Comparison of ENCODE assay signal across 14 cellular contexts in the genomic region with DNA sequence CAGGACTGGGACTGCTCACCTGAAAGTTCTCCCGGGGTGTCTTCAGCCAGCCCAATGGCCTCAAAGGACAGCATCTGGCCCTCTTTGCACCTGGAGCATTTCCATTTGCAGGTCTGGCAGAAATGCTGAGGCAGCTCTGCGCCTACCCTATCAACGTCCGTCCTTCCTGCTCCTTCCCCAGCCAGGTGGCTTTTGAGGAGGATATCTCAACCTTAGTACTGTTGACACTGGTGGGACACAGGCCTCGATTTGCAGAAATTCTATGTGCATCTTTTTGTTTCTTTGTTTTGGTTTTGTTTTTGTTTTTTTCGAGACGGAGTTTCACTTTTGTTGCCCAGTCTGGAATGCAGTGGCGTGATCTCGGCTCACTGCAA. TPM values are rescaled to one million over a fixed set of nuclear protein-coding genes. Genes with fewer than 3 reads are reported as not detected.
DNase-seq lines count a peak whose midpoint lies in the region; FAIRE-seq and TF ChIP-seq lines count a peak whose summit lies in the region.
"Had no signal": no experiment of that assay in that cellular context is flagged by ENCODE, and none has a peak within 500 bp of the region (broad histone marks: within the 10 kb centered on the region; RNA-seq: fewer than 3 reads in every experiment).

No MANE protein-coding gene starts in this region.

- no peak for FAIRE-seq in H54 (lab: Jason Lieb, UNC)

- TF ChIP-seq CTCF in OCI-LY3 (IDR thresholded peaks at IDR 0.05; ENCODE audit: low read depth, low read length), result no peak
- TF ChIP-seq CTCF in colonic mucosa (IDR thresholded peaks at IDR 0.05), result no peak
- no peak for TF ChIP-seq CTCF in liver (IDR thresholded peaks at IDR 0.05; ENCODE audit: low read depth, low read length, missing input control)
- TF ChIP-seq CTCF in GM13976 (IDR thresholded peaks at IDR 0.05; ENCODE audit: borderline replicate concordance, control extremely low read depth, extremely low read depth, insufficient read depth, missing control alignments), result no peak
- TF ChIP-seq CTCF in BE2C (IDR thresholded peaks at IDR 0.05; ENCODE audit: low read depth, low read length), result no peak

- no peak for TF ChIP-seq RAD21 in liver (IDR thresholded peaks at IDR 0.05)

- peak overlapping the region; percentile 67; the same call in 1 of the 2 replicates for H2AFZ ChIP-seq in OCI-LY3 (ENCODE audit: low read depth, low read length)
- H2AFZ ChIP-seq: GM23338 had no signal

- no peaks in the 10 kb centered on the region for H4K20me1 ChIP-seq in OCI-LY3 (ENCODE audit: insufficient read depth, low read length)

- H3K79me2 ChIP-seq in OCI-LY3 (ENCODE audit: low read length), result no peaks in the 10 kb centered on the region

- H3K9me3 ChIP-seq in OCI-LY3 (ENCODE audit: insufficient read depth, low read length), result no peaks in the 10 kb centered on the region
- H3K9me3 ChIP-seq in colonic mucosa, result no peaks in the 10 kb centered on the region
- H3K9me3 ChIP-seq in liver (ENCODE audit: control insufficient read depth in 4 of 4, low read length in 3 of 4), result no peaks in the 10 kb centered on the region
- no peaks in the 10 kb centered on the region for H3K9me3 ChIP-seq in subcutaneous abdominal adipose tissue (ENCODE audit: control insufficient read depth in 5 of 5, low read length in 5 of 5)
- H3K9me3 ChIP-seq in BE2C, result no peaks in the 10 kb centered on the region
- H3K9me3 ChIP-seq: MG63 had no signal

- no peaks in the 10 kb centered on the region for H3K36me3 ChIP-seq in OCI-LY3 (replicated peaks; ENCODE audit: low read depth, low read length)
- peaks cover 3% of the 10 kb centered on the region for H3K36me3 ChIP-seq in colonic mucosa
- H3K36me3 ChIP-seq in liver (ENCODE audit: control insufficient read depth in 4 of 4, insufficient read depth in 3 of 4, low read depth in 1 of 4, low read length in 3 of 4), result peaks cover 0 to 6% (median 1%) of the 10 kb centered on the region in 4 donors
- H3K36me3 ChIP-seq in subcutaneous abdominal adipose tissue (ENCODE audit: control insufficient read depth in 5 of 5, insufficient read depth in 5 of 5, low read length in 5 of 5), result no peaks in the 10 kb centered on the region
- no peaks in the 10 kb centered on the region for H3K36me3 ChIP-seq in BE2C
- H3K36me3 ChIP-seq: MG63 had no signal

- DNase-seq in colonic mucosa (no peak), DMS153 (lab: John Stamatoyannopoulos, UW) (no peak), H54 (ENCODE audit: insufficient read length, low spot score) (no peak), GM13976 (ENCODE audit: low spot score) (no peak), BE2C (no peak)

- H3K27ac ChIP-seq in OCI-LY3 (ENCODE audit: low read length), result no peak overlapping the region
- peak overlapping the region; percentile 76 for H3K27ac ChIP-seq in colonic mucosa
- peak overlapping the region; percentile 70 to 82 for H3K27ac ChIP-seq in liver (ENCODE audit: low read depth in 1 of 2, low read length in 2 of 2)
- H3K27ac ChIP-seq in subcutaneous abdominal adipose tissue (ENCODE audit: low read depth, low read length), result peak overlapping the region; percentile 60
- H3K27ac ChIP-seq: SK-N-MC had no signal

- H3K9ac ChIP-seq in OCI-LY3 (ENCODE audit: low read length), result no peak overlapping the region
- peak overlapping the region in 1 of 2 donors; percentile 57 for H3K9ac ChIP-seq in colonic mucosa (ENCODE audit: low read depth in 2 of 2, low read length in 2 of 2)
- H3K9ac ChIP-seq in liver (ENCODE audit: low read depth in 1 of 2, low read length in 2 of 2), result no peak overlapping the region
- no peak overlapping the region for H3K9ac ChIP-seq in subcutaneous abdominal adipose tissue (ENCODE audit: low read length in 5 of 5)

- WGBS in liver, result 32% methylated on average over 9 of the region's 9 CpGs

- TF ChIP-seq POLR2A in H54 (IDR thresholded peaks at IDR 0.05; ENCODE audit: low read depth, low read length), result no peak

- no peak overlapping the region; the same call in 1 of the 2 replicates for H3K4me3 ChIP-seq in OCI-LY3 (ENCODE audit: low read length)
- H3K4me3 ChIP-seq in colonic mucosa, result no peak overlapping the region
- H3K4me3 ChIP-seq in liver (ENCODE audit: low read depth in 1 of 3, low read length in 3 of 3), result peak overlapping the region in 1 of 3 donors; percentile 14
- no peak overlapping the region for H3K4me3 ChIP-seq in subcutaneous abdominal adipose tissue (ENCODE audit: low read depth in 1 of 5, low read length in 5 of 5)
- H3K4me3 ChIP-seq in BE2C (ENCODE audit: low read depth, low read length), result no peak overlapping the region
- H3K4me3 ChIP-seq: GM23338, MG63, SK-N-MC had no signal

- peak overlapping the region; percentile 29 for H3K4me2 ChIP-seq in OCI-LY3 (ENCODE audit: low read length)
- H3K4me2 ChIP-seq: GM23338 had no signal

- H3K4me1 ChIP-seq in OCI-LY3 (ENCODE audit: low read length) (peaks cover 14% of the 10 kb centered on the region), colonic mucosa (peaks cover 8% of the 10 kb centered on the region), liver (ENCODE audit: control insufficient read depth in 4 of 4, insufficient read depth in 4 of 4, low read length in 3 of 4) (peaks cover 15 to 77% (median 67%) of the 10 kb centered on the region in 4 donors), subcutaneous abdominal adipose tissue (ENCODE audit: control insufficient read depth in 5 of 5, insufficient read depth in 5 of 5, low read length in 5 of 5) (peaks cover 0 to 61% (median 34%) of the 10 kb centered on the region in 5 donors), BE2C (no peaks in the 10 kb centered on the region)

- no peaks in the 10 kb centered on the region for H3K27me3 ChIP-seq in OCI-LY3 (ENCODE audit: low read depth, low read length)
- no peaks in the 10 kb centered on the region for H3K27me3 ChIP-seq in colonic mucosa
- no peaks in the 10 kb centered on the region for H3K27me3 ChIP-seq in liver (ENCODE audit: control insufficient read depth in 4 of 4, insufficient read depth in 4 of 4, low read length in 3 of 4)
- no peaks in the 10 kb centered on the region for H3K27me3 ChIP-seq in subcutaneous abdominal adipose tissue (ENCODE audit: control insufficient read depth in 5 of 5, insufficient read depth in 4 of 5, low read length in 5 of 5)
- no peaks in the 10 kb centered on the region for H3K27me3 ChIP-seq in BE2C
- H3K27me3 ChIP-seq: MG63 had no signal

- intact Hi-C loops in colonic mucosa (cut with DNase I), result no loop called here

- in situ Hi-C loops in GM13976 (cut with MboI; ENCODE audit: low sequenced_read_pairs, unreplicated experiment), result loop anchor here (25.0 kb wide), 1 partner anchor 415 kb away; no protein-coding TSS in a partner anchor

TF ChIP-seq in liver, 16 proteins besides CTCF, POLR2A, EP300 and RAD21:
- TF ChIP-seq HNF4A (conservative IDR thresholded peaks at IDR 0.05) (no peak), FOXA2 (IDR thresholded peaks at IDR 0.05) (no peak), TAF1 (conservative IDR thresholded peaks at IDR 0.05) (no peak), NR2F2 (IDR thresholded peaks at IDR 0.05) (no peak), SP1 (IDR thresholded peaks at IDR 0.05) (no peak), JUND (IDR thresholded peaks at IDR 0.05) (no peak), EGR1 (IDR thresholded peaks at IDR 0.05; ENCODE audit: low read depth in 2 of 2) (no peak), YY1 (IDR thresholded peaks at IDR 0.05) (no peak)
- TF ChIP-seq, protein P1, sequence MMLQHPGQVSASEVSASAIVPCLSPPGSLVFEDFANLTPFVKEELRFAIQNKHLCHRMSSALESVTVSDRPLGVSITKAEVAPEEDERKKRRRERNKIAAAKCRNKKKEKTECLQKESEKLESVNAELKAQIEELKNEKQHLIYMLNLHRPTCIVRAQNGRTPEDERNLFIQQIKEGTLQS (IDR thresholded peaks at IDR 0.05), result no peak
- TF ChIP-seq, protein P2, sequence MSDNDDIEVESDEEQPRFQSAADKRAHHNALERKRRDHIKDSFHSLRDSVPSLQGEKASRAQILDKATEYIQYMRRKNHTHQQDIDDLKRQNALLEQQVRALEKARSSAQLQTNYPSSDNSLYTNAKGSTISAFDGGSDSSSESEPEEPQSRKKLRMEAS (IDR thresholded peaks at IDR 0.05), result no peak
- TF ChIP-seq, protein P3, sequence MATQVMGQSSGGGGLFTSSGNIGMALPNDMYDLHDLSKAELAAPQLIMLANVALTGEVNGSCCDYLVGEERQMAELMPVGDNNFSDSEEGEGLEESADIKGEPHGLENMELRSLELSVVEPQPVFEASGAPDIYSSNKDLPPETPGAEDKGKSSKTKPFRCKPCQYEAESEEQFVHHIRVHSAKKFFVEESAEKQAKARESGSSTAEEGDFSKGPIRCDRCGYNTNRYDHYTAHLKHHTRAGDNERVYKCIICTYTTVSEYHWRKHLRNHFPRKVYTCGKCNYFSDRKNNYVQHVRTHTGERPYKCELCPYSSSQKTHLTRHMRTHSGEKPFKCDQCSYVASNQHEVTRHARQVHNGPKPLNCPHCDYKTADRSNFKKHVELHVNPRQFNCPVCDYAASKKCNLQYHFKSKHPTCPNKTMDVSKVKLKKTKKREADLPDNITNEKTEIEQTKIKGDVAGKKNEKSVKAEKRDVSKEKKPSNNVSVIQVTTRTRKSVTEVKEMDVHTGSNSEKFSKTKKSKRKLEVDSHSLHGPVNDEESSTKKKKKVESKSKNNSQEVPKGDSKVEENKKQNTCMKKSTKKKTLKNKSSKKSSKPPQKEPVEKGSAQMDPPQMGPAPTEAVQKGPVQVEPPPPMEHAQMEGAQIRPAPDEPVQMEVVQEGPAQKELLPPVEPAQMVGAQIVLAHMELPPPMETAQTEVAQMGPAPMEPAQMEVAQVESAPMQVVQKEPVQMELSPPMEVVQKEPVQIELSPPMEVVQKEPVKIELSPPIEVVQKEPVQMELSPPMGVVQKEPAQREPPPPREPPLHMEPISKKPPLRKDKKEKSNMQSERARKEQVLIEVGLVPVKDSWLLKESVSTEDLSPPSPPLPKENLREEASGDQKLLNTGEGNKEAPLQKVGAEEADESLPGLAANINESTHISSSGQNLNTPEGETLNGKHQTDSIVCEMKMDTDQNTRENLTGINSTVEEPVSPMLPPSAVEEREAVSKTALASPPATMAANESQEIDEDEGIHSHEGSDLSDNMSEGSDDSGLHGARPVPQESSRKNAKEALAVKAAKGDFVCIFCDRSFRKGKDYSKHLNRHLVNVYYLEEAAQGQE (IDR thresholded peaks at IDR 0.05), result no peak
TF ChIP-seq in liver: peak in this region for 0.

RNA-seq across cellular contexts. Expression of a gene that starts 5.0 kb away (rescaled TPM):
- 100 to 1,000 TPM; 168 to 211 TPM for total RNA-seq in colonic mucosa
- total RNA-seq in liver, result 10 to 100 TPM in 1 of 2 donors, 1 to 10 TPM in 1; 1.0 to 92.4 TPM
- polyA plus RNA-seq in liver, result 10 to 100 TPM; 24.3 to 50.9 TPM
- polyA plus RNA-seq in BE2C (2012; ENCODE audit: insufficient read depth, insufficient read length, low read depth), result not detected
- total RNA-seq: G401, GM23338, OCI-LY7 had no signal
- polyA plus RNA-seq: CD14-positive monocyte, GM23338 had no signal

RNA-seq across cellular contexts. Expression of a gene that starts 45.9 kb away (rescaled TPM):
- 1 to 10 TPM; 3.0 to 5.9 TPM for total RNA-seq in colonic mucosa
- total RNA-seq in liver, result 100 to 1,000 TPM in 1 of 2 donors, 10 to 100 TPM in 1; 64.0 to 151 TPM
- polyA plus RNA-seq in liver, result 100 to 1,000 TPM in 1 of 2 donors, 10 to 100 TPM in 1; 57.2 to 152 TPM
- 2.6 TPM for polyA plus RNA-seq in BE2C (2012; ENCODE audit: insufficient read depth, insufficient read length, low read depth)

RNA-seq across cellular contexts. Expression of a gene that starts 53.8 kb away (rescaled TPM):
- 1 to 10 TPM in 1 of 2 donors, under 1 TPM in 1; 0.79 to 2.6 TPM for total RNA-seq in colonic mucosa
- total RNA-seq in liver, result under 1 TPM; 0.23 to 0.25 TPM
- polyA plus RNA-seq in liver, result under 1 TPM; 0.22 to 0.36 TPM
- 33.4 TPM for polyA plus RNA-seq in BE2C (2012; ENCODE audit: insufficient read depth, insufficient read length, low read depth)
- total RNA-seq: OCI-LY7 had no signal
- polyA plus RNA-seq: CD14-positive monocyte had no signal

Comparison
In these comparisons a context has a peak if more than half of its experiments do, and no peak if none do; other contexts are left out.
1. RNA of a gene that starts 45.9 kb away (total RNA-seq): 64.0 to 151 TPM in liver; 3.0 to 5.9 TPM in colonic mucosa; every median in the first group is over 4 times any median in the second.